Comparison of ENCODE assay signal across 8 cellular contexts in the genomic region with DNA sequence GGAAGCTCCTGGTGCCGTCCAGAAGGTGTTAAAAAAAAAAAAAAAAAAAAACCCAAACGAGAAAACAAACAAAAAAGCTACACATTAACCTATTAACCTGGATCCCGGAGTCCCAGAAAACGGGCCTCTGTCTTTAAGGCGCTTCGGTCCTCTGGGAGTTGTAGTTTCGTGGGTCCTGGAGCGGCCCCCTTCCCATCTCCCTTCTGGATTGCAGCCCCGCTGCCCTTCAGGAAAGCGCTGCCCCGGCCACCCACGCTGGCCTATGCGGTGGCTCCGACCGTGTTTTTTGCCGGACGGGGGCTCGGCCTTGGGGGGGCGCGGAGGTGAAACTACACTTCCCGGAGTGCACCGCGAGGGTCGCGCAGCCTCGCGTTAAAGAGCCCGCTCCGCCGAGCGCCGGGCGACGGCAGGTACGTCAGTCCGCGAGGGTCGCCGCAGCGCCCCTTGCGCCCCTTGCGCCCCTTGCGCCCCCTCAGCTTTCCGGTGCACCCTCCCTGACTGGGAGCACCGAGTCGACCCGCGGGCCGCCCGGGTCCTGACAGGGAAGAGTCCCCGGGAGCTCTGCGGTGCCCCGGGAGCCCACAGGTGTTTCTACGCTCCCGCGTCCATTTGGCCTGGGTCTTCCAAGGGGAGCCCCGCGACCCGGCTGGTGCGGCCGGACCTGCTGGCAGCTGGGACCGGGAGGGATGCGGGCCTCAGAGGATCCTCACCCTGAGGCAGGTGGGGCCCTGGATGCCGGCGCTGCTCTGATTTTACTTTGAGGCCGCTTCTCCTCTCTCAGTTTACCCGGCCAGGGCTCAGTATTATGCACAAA. TPM values are rescaled to one million over a fixed set of nuclear protein-coding genes. Genes with fewer than 3 reads are reported as not detected.
DNase-seq lines count a peak whose midpoint lies in the region; ATAC-seq, FAIRE-seq and TF ChIP-seq lines count a peak whose summit lies in the region.

Gene FCSK (plus strand): TSS at position 375 of the 814 bp plus-strand sequence. CDS start 8,596 bp downstream, outside the sequence.

- H3K36me3 Mint-ChIP-seq in T-helper 2 cell treated with Interferon-gamma antibody and Interleukin-4, amounts not matched to agents 5 μg/mL and 100 μg/mL, for 36 hours (ENCODE audit: low read depth), result no peaks in the 10 kb centered on the region

- H3K4me1 Mint-ChIP-seq in T-helper 2 cell treated with Interferon-gamma antibody and Interleukin-4, amounts not matched to agents 5 μg/mL and 100 μg/mL, for 36 hours (ENCODE audit: low read depth), result peaks cover 17% of the 10 kb centered on the region

- intact Hi-C loops in gastrocnemius medialis (cut with DNase I; ENCODE audit: low total_unique reads), result loop anchor here (1.0 kb wide), 2 partner anchors 15 to 73 kb away; partner anchors contain the start of gene ST3GAL2

- no peaks in the 10 kb centered on the region for H3K27me3 ChIP-seq in H7 (ENCODE audit: control insufficient read depth, insufficient read depth, low read length)
- no peaks in the 10 kb centered on the region for H3K27me3 ChIP-seq in gastrocnemius medialis

- peaks cover 12 to 20% of the 10 kb centered on the region in 2 donors for H3K4me1 ChIP-seq in gastrocnemius medialis

- no peaks in the 10 kb centered on the region for H3K27me3 Mint-ChIP-seq in T-helper 2 cell treated with Interferon-gamma antibody and Interleukin-4, amounts not matched to agents 5 μg/mL and 100 μg/mL, for 36 hours (ENCODE audit: low read depth)

- FAIRE-seq in D721Med (lab: Jason Lieb, UNC), result no peak

- no peaks in the 10 kb centered on the region for H3K9me3 Mint-ChIP-seq in T-helper 2 cell treated with Interferon-gamma antibody and Interleukin-4, amounts not matched to agents 5 μg/mL and 100 μg/mL, for 36 hours

- H3K36me3 ChIP-seq in H7 (replicated peaks; ENCODE audit: control insufficient read depth, insufficient read depth, low read length), result no peaks in the 10 kb centered on the region
- no peaks in the 10 kb centered on the region for H3K36me3 ChIP-seq in gastrocnemius medialis

- H3K9me3 ChIP-seq in gastrocnemius medialis, result no peaks in the 10 kb centered on the region

- DNase-seq in GM12865 (ENCODE audit: low read depth), result peak; percentile 80
- DNase-seq in H7, result peak; percentile 95
- peak; percentile 70 for DNase-seq in M059J (ENCODE audit: low read depth)
- peak; percentile 66 for DNase-seq in T-helper 2 cell treated with Interferon-gamma antibody and Interleukin-4, amounts not matched to agents 5 μg/mL and 100 μg/mL, for 36 hours (ENCODE audit: low spot score)
- peak; percentile 73 for DNase-seq in astrocyte of the spinal cord (ENCODE audit: low read depth, low spot score)
- peak; percentile 18 to 61 for DNase-seq in gastrocnemius medialis
- no peak for DNase-seq in D721Med (ENCODE audit: insufficient read length, low spot score)

- peak within 1 kb of the TSS; percentile 74 for H3K27ac Mint-ChIP-seq in T-helper 2 cell treated with Interferon-gamma antibody and Interleukin-4, amounts not matched to agents 5 μg/mL and 100 μg/mL, for 36 hours

- peak within 1 kb of the TSS; percentile 86 for H3K4me3 ChIP-seq in GM12865 (ENCODE audit: low read depth, low read length)
- H3K4me3 ChIP-seq in H7 (ENCODE audit: insufficient read depth, low read depth, low read length), result peak within 1 kb of the TSS; percentile 83
- peak within 1 kb of the TSS; percentile 90 for H3K4me3 ChIP-seq in astrocyte of the spinal cord (ENCODE audit: low read depth, low read length)
- H3K4me3 ChIP-seq in iPS-11a (ENCODE audit: low read depth, low read length), result peak within 1 kb of the TSS; percentile 75
- peak within 1 kb of the TSS; percentile 62 to 98 (median 86) for H3K4me3 ChIP-seq in gastrocnemius medialis

- H3K27ac ChIP-seq in gastrocnemius medialis, result peak within 1 kb of the TSS; percentile 92 to 100 (median 96)

- peak; percentile 57 to 62 for TF ChIP-seq POLR2A in gastrocnemius medialis (IDR thresholded peaks at IDR 0.05)

- H3K4me3 Mint-ChIP-seq in T-helper 2 cell treated with Interferon-gamma antibody and Interleukin-4, amounts not matched to agents 5 μg/mL and 100 μg/mL, for 36 hours, result peak within 1 kb of the TSS; percentile 91

- TF ChIP-seq CTCF in GM12865 (IDR thresholded peaks at IDR 0.05; ENCODE audit: insufficient read depth, low read depth, low read length, missing control alignments) (no peak), astrocyte of the spinal cord (IDR thresholded peaks at IDR 0.05; ENCODE audit: low read depth, low read length) (no peak), gastrocnemius medialis (IDR thresholded peaks at IDR 0.05 in 4 of 5, conservative IDR thresholded peaks at IDR 0.05 in 1 of 5) (peak in 1 of 5 experiments; percentile 11), D721Med (IDR thresholded peaks at IDR 0.05; ENCODE audit: insufficient read depth, missing control alignments) (no peak)

- ATAC-seq in gastrocnemius medialis, result peak; percentile 91 to 96

- in situ Hi-C loops in astrocyte of the spinal cord (cut with HindIII; ENCODE audit: low sequenced_read_pairs) (no loop called here), gastrocnemius medialis (cut with MboI; ENCODE audit: low sequenced_read_pairs in 4 of 4) (loop anchor here in 1 of 4 donors (10.0 kb wide), 1 partner anchor 60 kb away; no protein-coding TSS in a partner anchor)

RNA-seq across cellular contexts. Expression of gene FCSK, which starts in this region (rescaled TPM):
- total RNA-seq in H7 (2014; rRNA removed; shearing (Covaris generic)), result 11.2 and 13.7 TPM in 2 replicates
- total RNA-seq in M059J (2014; rRNA removed; shearing (Covaris generic)), result 1.8 and 3.2 TPM in 2 replicates
- 10 to 100 TPM in 2 of 4 donors, 1 to 10 TPM in 2; 8.0 to 13.5 (median 11.1) TPM for total RNA-seq in gastrocnemius medialis
